12 cellular contexts compared by ENCODE assay signal in the genomic region with DNA sequence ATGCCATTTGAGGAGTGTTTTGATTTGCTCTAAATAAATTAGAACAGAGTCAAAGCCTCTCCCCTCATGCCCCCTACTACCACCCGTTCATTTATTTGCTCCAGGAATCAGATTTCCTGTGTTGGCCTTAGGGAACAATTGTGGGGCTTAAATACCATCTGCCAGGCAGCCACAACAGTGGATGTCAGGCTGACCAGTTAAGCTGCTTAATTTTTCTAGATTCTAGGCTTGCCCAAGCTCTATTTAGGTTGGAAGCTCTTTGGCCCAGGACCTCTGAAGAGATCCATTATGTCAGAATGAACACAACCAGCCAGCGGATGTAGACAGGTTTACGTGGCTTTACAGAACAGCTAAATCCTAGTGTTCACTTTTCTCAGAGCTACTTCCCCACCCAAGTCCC. TPM values are rescaled to one million over a fixed set of nuclear protein-coding genes. Genes with fewer than 3 reads are reported as not detected.
A peak's percentile ranks its signal among the peaks of the same experiment; 100 is the strongest.
DNase-seq lines count a peak whose midpoint lies in the region; ATAC-seq lines count a peak whose summit lies in the region.
"Had no signal": no experiment of that assay in that cellular context is flagged by ENCODE, and none has a peak within 500 bp of the region (broad histone marks: within the 10 kb centered on the region; RNA-seq: fewer than 3 reads in every experiment).

No MANE protein-coding gene starts in this region.

- no peaks in the 10 kb centered on the region for H3K36me3 ChIP-seq in neuron (ENCODE audit: insufficient read depth, low read length)

- POLR2A ChIA-PET in activated naive CD8-positive, alpha-beta T cell treated with anti-CD3 and anti-CD28 coated beads, Interleukin-2, amount 10 ng/mL, durations not matched to agents 7 days and 5 days (lab: Charles Lee), result interaction anchor here (0.6 to 3.1 kb wide), 3 partner anchors 90 to 259 kb away, joined by 3 to 27 read pairs (median 3); a partner anchor contains a TSS

- DNase-seq in T-helper 2 cell treated with Interferon-gamma antibody and Interleukin-4, amounts not matched to agents 5 μg/mL and 100 μg/mL, for 36 hours (ENCODE audit: low spot score), result no peak
- DNase-seq in T-helper 2 cell (no peak), NCI-H524 (lab: John Stamatoyannopoulos, UW) (peak; percentile 84 to 93), NAMALWA (ENCODE audit: low spot score) (no peak), DMS153 treated with DMSO at 0.1 percent for 48 hours (lab: John Stamatoyannopoulos, UW; ENCODE audit: unreplicated experiment) (no peak)
- DNase-seq in activated naive CD8-positive, alpha-beta T cell treated with anti-CD3 and anti-CD28 coated beads, Interleukin-2, amount 10 ng/mL, durations not matched to agents 7 days and 5 days, result no peak
- DNase-seq: central memory CD4-positive, alpha-beta T cell; kidney; stimulated activated naive CD4-positive, alpha-beta T cell treated with Interleukin-2 at 50 U/mL for 16 hours had no signal

- H3K4me3 ChIP-seq in neuron (ENCODE audit: low read length), result peak overlapping the region; percentile 98

- H3K4me1 ChIP-seq in neuron (ENCODE audit: insufficient read depth, low read length), result peaks cover 8% of the 10 kb centered on the region

- no peaks in the 10 kb centered on the region for H3K9me3 Mint-ChIP-seq in T-helper 2 cell treated with Interferon-gamma antibody and Interleukin-4, amounts not matched to agents 5 μg/mL and 100 μg/mL, for 36 hours
- H3K9me3 Mint-ChIP-seq in activated naive CD8-positive, alpha-beta T cell treated with anti-CD3 and anti-CD28 coated beads, Interleukin-2, amount 10 ng/mL, durations not matched to agents 7 days and 5 days, result no peaks in the 10 kb centered on the region

- H3K36me3 Mint-ChIP-seq in T-helper 2 cell treated with Interferon-gamma antibody and Interleukin-4, amounts not matched to agents 5 μg/mL and 100 μg/mL, for 36 hours (ENCODE audit: low read depth), result peaks cover 5% of the 10 kb centered on the region
- peaks cover 12% of the 10 kb centered on the region for H3K36me3 Mint-ChIP-seq in activated naive CD8-positive, alpha-beta T cell treated with anti-CD3 and anti-CD28 coated beads, Interleukin-2, amount 10 ng/mL, durations not matched to agents 7 days and 5 days

- no peaks in the 10 kb centered on the region for H3K9me3 ChIP-seq in neuron (ENCODE audit: low read length)

- ATAC-seq in activated naive CD8-positive, alpha-beta T cell treated with anti-CD3 and anti-CD28 coated beads, Interleukin-2, amount 10 ng/mL, durations not matched to agents 7 days and 5 days (ENCODE audit: low read depth), result no peak
- no peak for ATAC-seq in GM19023 (IDR thresholded peaks at IDR 0.05; ENCODE audit: unreplicated experiment)

- peak overlapping the region; percentile 88 for H2AFZ ChIP-seq in neuron (ENCODE audit: low read depth, low read length)

- no peaks in the 10 kb centered on the region for H3K27me3 ChIP-seq in neuron (ENCODE audit: insufficient read depth, low read length)

- H3K27me3 Mint-ChIP-seq in T-helper 2 cell treated with Interferon-gamma antibody and Interleukin-4, amounts not matched to agents 5 μg/mL and 100 μg/mL, for 36 hours (ENCODE audit: low read depth), result peaks cover 4% of the 10 kb centered on the region
- H3K27me3 Mint-ChIP-seq in activated naive CD8-positive, alpha-beta T cell treated with anti-CD3 and anti-CD28 coated beads, Interleukin-2, amount 10 ng/mL, durations not matched to agents 7 days and 5 days, result peaks cover 2% of the 10 kb centered on the region

- no peak overlapping the region for H3K27ac Mint-ChIP-seq in T-helper 2 cell treated with Interferon-gamma antibody and Interleukin-4, amounts not matched to agents 5 μg/mL and 100 μg/mL, for 36 hours
- H3K27ac Mint-ChIP-seq in activated naive CD8-positive, alpha-beta T cell treated with anti-CD3 and anti-CD28 coated beads, Interleukin-2, amount 10 ng/mL, durations not matched to agents 7 days and 5 days, result peak overlapping the region; percentile 85

- H3K4me1 Mint-ChIP-seq in T-helper 2 cell treated with Interferon-gamma antibody and Interleukin-4, amounts not matched to agents 5 μg/mL and 100 μg/mL, for 36 hours (ENCODE audit: low read depth), result peaks cover 22% of the 10 kb centered on the region
- H3K4me1 Mint-ChIP-seq in activated naive CD8-positive, alpha-beta T cell treated with anti-CD3 and anti-CD28 coated beads, Interleukin-2, amount 10 ng/mL, durations not matched to agents 7 days and 5 days, result peaks cover 21% of the 10 kb centered on the region

- peak overlapping the region; percentile 92 for H3K4me3 Mint-ChIP-seq in T-helper 2 cell treated with Interferon-gamma antibody and Interleukin-4, amounts not matched to agents 5 μg/mL and 100 μg/mL, for 36 hours
- no peak overlapping the region for H3K4me3 Mint-ChIP-seq in activated naive CD8-positive, alpha-beta T cell treated with anti-CD3 and anti-CD28 coated beads, Interleukin-2, amount 10 ng/mL, durations not matched to agents 7 days and 5 days

RNA-seq across cellular contexts. Expression of a gene that starts 1.0 kb away (rescaled TPM):
- 10 to 100 TPM; 40.1 to 47.1 TPM for total RNA-seq in activated naive CD8-positive, alpha-beta T cell treated with anti-CD3 and anti-CD28 coated beads, Interleukin-2, amount 10 ng/mL, durations not matched to agents 7 days and 5 days

RNA-seq across cellular contexts. Expression of a gene that starts 4.2 kb away (rescaled TPM):
- total RNA-seq in activated naive CD8-positive, alpha-beta T cell treated with anti-CD3 and anti-CD28 coated beads, Interleukin-2, amount 10 ng/mL, durations not matched to agents 7 days and 5 days, result not detected
- total RNA-seq: kidney, omental fat pad had no signal

RNA-seq across cellular contexts. Expression of a gene that starts 18.1 kb away (rescaled TPM):
- total RNA-seq in activated naive CD8-positive, alpha-beta T cell treated with anti-CD3 and anti-CD28 coated beads, Interleukin-2, amount 10 ng/mL, durations not matched to agents 7 days and 5 days, result 1 to 10 TPM; 3.9 to 4.1 TPM

RNA-seq across cellular contexts. Expression of a gene that starts 37.7 kb away (rescaled TPM):
- 1 to 10 TPM; 4.4 to 5.2 TPM for total RNA-seq in activated naive CD8-positive, alpha-beta T cell treated with anti-CD3 and anti-CD28 coated beads, Interleukin-2, amount 10 ng/mL, durations not matched to agents 7 days and 5 days

Comparison
In these comparisons a context has a peak if more than half of its experiments do, and no peak if none do; other contexts are left out.
1. DNase-seq: peak in NCI-H524 (2 of 2); none in T-helper 2 cell treated with Interferon-gamma antibody and Interleukin-4, amounts not matched to agents 5 μg/mL and 100 μg/mL, for 36 hours (single experiment), T-helper 2 cell (0 of 5), activated naive CD8-positive, alpha-beta T cell treated with anti-CD3 and anti-CD28 coated beads, Interleukin-2, amount 10 ng/mL, durations not matched to agents 7 days and 5 days (single experiment), NAMALWA (single experiment) and DMS153 treated with DMSO at 0.1 percent for 48 hours (single experiment).